2 cellular contexts compared by ENCODE assay signal in genomic region chr1:1468196-1468985, GRCh38. TPM values are rescaled to one million over a fixed set of nuclear protein-coding genes. Genes with fewer than 3 reads are reported as not detected.
"Had no signal": no experiment of that assay in that cellular context is flagged by ENCODE, and none has a peak within 500 bp of the region (broad histone marks: within the 10 kb centered on the region; RNA-seq: fewer than 3 reads in every experiment).

No MANE protein-coding gene starts in this region.

RNA-seq across cellular contexts. Expression of gene ATAD3C, which starts 18.9 kb away (rescaled TPM):
- total RNA-seq: LHCN-M2, M059J had no signal

RNA-seq across cellular contexts. Expression of gene ANKRD65, which starts 47.3 kb away (rescaled TPM):
- total RNA-seq: LHCN-M2 had no signal
